Comparison of ENCODE assay signal across 1 cellular context in the genomic region with DNA sequence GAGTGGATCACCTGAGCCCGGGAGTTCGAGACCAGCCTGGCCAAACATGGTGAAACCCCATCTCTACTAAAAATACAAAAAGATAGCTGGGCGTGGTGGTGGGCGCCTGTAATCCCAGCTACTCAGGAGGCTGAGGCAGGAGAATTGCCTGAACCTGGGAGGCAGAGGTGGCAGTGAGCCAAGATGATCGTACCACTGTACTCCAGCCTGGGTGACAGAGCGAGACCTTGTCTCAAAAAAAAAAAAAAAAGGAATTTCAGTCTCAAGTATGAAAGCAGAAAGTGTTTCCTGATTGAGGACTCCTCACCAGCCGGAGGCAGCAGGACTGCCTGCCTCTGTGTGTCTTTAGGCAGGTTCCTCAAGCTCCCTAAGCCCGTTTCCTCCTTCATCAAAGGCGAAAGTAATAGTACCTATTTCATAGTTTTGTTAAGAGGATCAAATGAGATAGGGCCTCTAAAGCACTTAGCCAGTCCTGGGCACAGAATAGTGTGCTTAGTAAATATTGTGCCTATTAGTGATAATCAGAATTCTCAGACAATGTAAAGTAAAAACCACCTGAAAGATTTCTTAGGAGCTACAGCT.
TF ChIP-seq lines count a peak whose summit lies in the region.

No MANE protein-coding gene starts in this region.

TF ChIP-seq in A549, 52 proteins besides CTCF, POLR2A, EP300 and RAD21 (continued from another document):
- TF ChIP-seq ESRRA (IDR thresholded peaks at IDR 0.05; ENCODE audit: borderline replicate concordance, low read length): no peak
- no peak for TF ChIP-seq RCOR1 (IDR thresholded peaks at IDR 0.05; ENCODE audit: low read depth, low read length)
- no peak for TF ChIP-seq NR3C1 (IDR thresholded peaks at IDR 0.05)
- TF ChIP-seq, protein P1, sequence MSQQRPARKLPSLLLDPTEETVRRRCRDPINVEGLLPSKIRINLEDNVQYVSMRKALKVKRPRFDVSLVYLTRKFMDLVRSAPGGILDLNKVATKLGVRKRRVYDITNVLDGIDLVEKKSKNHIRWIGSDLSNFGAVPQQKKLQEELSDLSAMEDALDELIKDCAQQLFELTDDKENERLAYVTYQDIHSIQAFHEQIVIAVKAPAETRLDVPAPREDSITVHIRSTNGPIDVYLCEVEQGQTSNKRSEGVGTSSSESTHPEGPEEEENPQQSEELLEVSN (IDR thresholded peaks at IDR 0.05; ENCODE audit: borderline replicate concordance, low read depth): no peak
- TF ChIP-seq POLR2AphosphoS2 (conservative IDR thresholded peaks at IDR 0.05; ENCODE audit: low read length): no peak
- no peak for TF ChIP-seq HEYL (CRISPR knock-in tag; IDR thresholded peaks at IDR 0.05)
- TF ChIP-seq KDM5A (IDR thresholded peaks at IDR 0.05): no peak
- TF ChIP-seq ZSCAN20 (CRISPR knock-in tag; IDR thresholded peaks at IDR 0.05): no peak
- no peak for TF ChIP-seq HDAC2 (IDR thresholded peaks at IDR 0.05)
- TF ChIP-seq RNF2 (IDR thresholded peaks at IDR 0.05; ENCODE audit: borderline replicate concordance, low read depth): no peak
- no peak for TF ChIP-seq EHMT2 (IDR thresholded peaks at IDR 0.05; ENCODE audit: low read depth)
- TF ChIP-seq ZFP36 (IDR thresholded peaks at IDR 0.05; ENCODE audit: borderline replicate concordance, partially characterized antibody): no peak
- TF ChIP-seq FOSL2 (IDR thresholded peaks at IDR 0.05): no peak
- TF ChIP-seq FOSL2 (CRISPR knock-in tag; IDR thresholded peaks at IDR 0.05): no peak
- TF ChIP-seq CHD2 (IDR thresholded peaks at IDR 0.05; ENCODE audit: low read length, partially characterized antibody): no peak
- TF ChIP-seq CBX8 (IDR thresholded peaks at IDR 0.05): no peak
